8 cellular contexts compared by ENCODE assay signal in genomic region chr20:18019068-18019467, GRCh38. TPM values are rescaled to one million over a fixed set of nuclear protein-coding genes. Genes with fewer than 3 reads are reported as not detected.
DNase-seq lines count a peak whose midpoint lies in the region; ATAC-seq lines count a peak whose summit lies in the region.

No MANE protein-coding gene starts in this region.

- no peaks in the 10 kb centered on the region for H3K36me3 Mint-ChIP-seq in activated CD8-positive, alpha-beta memory T cell treated with anti-CD3 and anti-CD28 coated beads, Interleukin-2, amount 10 ng/mL, durations not matched to agents 7 days and 5 days

- H3K4me1 Mint-ChIP-seq in activated CD8-positive, alpha-beta memory T cell treated with anti-CD3 and anti-CD28 coated beads, Interleukin-2, amount 10 ng/mL, durations not matched to agents 7 days and 5 days = no peaks in the 10 kb centered on the region

- no peaks in the 10 kb centered on the region for H3K9me3 Mint-ChIP-seq in activated CD8-positive, alpha-beta memory T cell treated with anti-CD3 and anti-CD28 coated beads, Interleukin-2, amount 10 ng/mL, durations not matched to agents 7 days and 5 days (ENCODE audit: low read depth)

- H3K27ac Mint-ChIP-seq in activated CD8-positive, alpha-beta memory T cell treated with anti-CD3 and anti-CD28 coated beads, Interleukin-2, amount 10 ng/mL, durations not matched to agents 7 days and 5 days = no peak overlapping the region

- DNase-seq in activated CD8-positive, alpha-beta memory T cell treated with anti-CD3 and anti-CD28 coated beads, Interleukin-2, amount 10 ng/mL, durations not matched to agents 7 days and 5 days = no peak
- DNase-seq in activated CD8-positive, alpha-beta memory T cell treated with anti-CD3 and anti-CD28 coated beads for 24 hours = no peak
- peak; percentile 22 for DNase-seq in UCSD-AML1 (lab: John Stamatoyannopoulos, UW; ENCODE audit: unreplicated experiment)
- peak; percentile 51 for DNase-seq in left kidney (ENCODE audit: low read depth, low spot score)
- DNase-seq in NCI-H345 (lab: John Stamatoyannopoulos, UW) = no peak
- no peak for DNase-seq in NCI-H2107 treated with DMSO at 0.1 percent for 48 hours (lab: John Stamatoyannopoulos, UW; ENCODE audit: unreplicated experiment)

- H3K27me3 Mint-ChIP-seq in activated CD8-positive, alpha-beta memory T cell treated with anti-CD3 and anti-CD28 coated beads, Interleukin-2, amount 10 ng/mL, durations not matched to agents 7 days and 5 days = no peaks in the 10 kb centered on the region

- CTCF ChIA-PET in activated CD8-positive, alpha-beta memory T cell treated with anti-CD3 and anti-CD28 coated beads, Interleukin-2, amount 10 ng/mL, durations not matched to agents 7 days and 5 days (lab: Charles Lee) = interaction anchor here (0.9 kb wide), 1 partner anchor 22 kb away, joined by 3 read pairs; no protein-coding TSS in a partner anchor

- H3K4me3 Mint-ChIP-seq in activated CD8-positive, alpha-beta memory T cell treated with anti-CD3 and anti-CD28 coated beads, Interleukin-2, amount 10 ng/mL, durations not matched to agents 7 days and 5 days = no peak overlapping the region

- peak; percentile 74 for ATAC-seq in activated CD8-positive, alpha-beta memory T cell treated with anti-CD3 and anti-CD28 coated beads, Interleukin-2, amount 10 ng/mL, durations not matched to agents 7 days and 5 days
- ATAC-seq in HG02852 (IDR thresholded peaks at IDR 0.05; ENCODE audit: unreplicated experiment) (peak; percentile 56), GM21528 (IDR thresholded peaks at IDR 0.05; ENCODE audit: low FRiP score, unreplicated experiment) (no peak)

RNA-seq across cellular contexts. Expression of gene OVOL2, which starts 38.6 kb away (rescaled TPM):
- total RNA-seq in activated CD8-positive, alpha-beta memory T cell treated with anti-CD3 and anti-CD28 coated beads, Interleukin-2, amount 10 ng/mL, durations not matched to agents 7 days and 5 days = not detected

RNA-seq across cellular contexts. Expression of gene MGME1, which starts 50.2 kb away (rescaled TPM):
- 10 to 100 TPM; 46.6 to 50.7 TPM for total RNA-seq in activated CD8-positive, alpha-beta memory T cell treated with anti-CD3 and anti-CD28 coated beads, Interleukin-2, amount 10 ng/mL, durations not matched to agents 7 days and 5 days

RNA-seq across cellular contexts. Expression of gene SNX5, which starts 50.5 kb away (rescaled TPM):
- 100 to 1,000 TPM; 178 to 192 TPM for total RNA-seq in activated CD8-positive, alpha-beta memory T cell treated with anti-CD3 and anti-CD28 coated beads, Interleukin-2, amount 10 ng/mL, durations not matched to agents 7 days and 5 days

Comparison
In these comparisons a context has a peak if more than half of its experiments do, and no peak if none do; other contexts are left out.
1. DNase-seq: peak in UCSD-AML1 (single experiment) and left kidney (single experiment); none in activated CD8-positive, alpha-beta memory T cell treated with anti-CD3 and anti-CD28 coated beads, Interleukin-2, amount 10 ng/mL, durations not matched to agents 7 days and 5 days (single experiment), activated CD8-positive, alpha-beta memory T cell treated with anti-CD3 and anti-CD28 coated beads for 24 hours (single experiment), NCI-H345 (single experiment) and NCI-H2107 treated with DMSO at 0.1 percent for 48 hours (single experiment).